Comparison of ENCODE assay signal across 6 cellular contexts in genomic region chr14:19311023-19311422, GRCh38.
DNase-seq lines count a peak whose midpoint lies in the region; ATAC-seq and TF ChIP-seq lines count a peak whose summit lies in the region.
"Not testable (repeated sequence)": the region's sequence is repeated elsewhere in the genome, so short reads cannot be mapped to it uniquely, and the experiment has no call there.

No MANE protein-coding gene starts in this region.

- H3K4me1 ChIP-seq in DOHH2 (ENCODE audit: control insufficient read depth, low read length); PC-3 (ENCODE audit: insufficient read depth, low read length); right lobe of liver: not testable (repeated sequence)

- not testable (repeated sequence) for H3K79me2 ChIP-seq in DOHH2 (ENCODE audit: control insufficient read depth, low read length); PC-3 (ENCODE audit: low read length)

- not testable (repeated sequence) for H3K4me2 ChIP-seq in DOHH2 (ENCODE audit: low read length); PC-3 (ENCODE audit: low read length)

- not testable (repeated sequence) for H3K27me3 ChIP-seq in DOHH2 (ENCODE audit: control insufficient read depth, low read length); PC-3 (ENCODE audit: low read length); right lobe of liver

- H3K9ac ChIP-seq in PC-3 (ENCODE audit: low read length), result not testable (repeated sequence)

- not testable (repeated sequence) for H4K20me1 ChIP-seq in DOHH2 (ENCODE audit: control insufficient read depth, insufficient read depth, low read depth, low read length); PC-3 (ENCODE audit: low read length)

- not testable (repeated sequence) for H3K36me3 ChIP-seq in DOHH2 (ENCODE audit: control insufficient read depth, low read length); PC-3 (ENCODE audit: low read depth, low read length); right lobe of liver

- WGBS in right lobe of liver (ENCODE audit: insufficient coverage, low coverage, low lambda C conversion rate, missing lambda C conversion rate), result 0% methylated on average over 1 of the region's 1 CpG

- not testable (repeated sequence) for H3F3A ChIP-seq in DOHH2 (ENCODE audit: control insufficient read depth, insufficient read depth); PC-3 (ENCODE audit: low read length, unreplicated experiment)

- not testable (repeated sequence) for BruUV-seq in PC-3 (replicated peaks; lab: Mats Ljungman, UMichigan)

- not testable (repeated sequence) for DNase-seq in LNCaP clone FGC (ENCODE audit: low read depth); PC-3; left lobe of liver (ENCODE audit: low spot score); right lobe of liver

- CTCF ChIA-PET in PC-3 (lab: Charles Lee), result not testable (repeated sequence)

- POLR2A ChIA-PET in PC-3 (lab: Charles Lee; ENCODE audit: unreplicated experiment), result not testable (repeated sequence)

- not testable (repeated sequence) for H2AFZ ChIP-seq in PC-3 (ENCODE audit: low read length)

- H3K4me3 ChIP-seq in DOHH2 (ENCODE audit: low read length); LNCaP clone FGC (ENCODE audit: low read depth, low read length); PC-3 (ENCODE audit: low read length); right lobe of liver: not testable (repeated sequence)

- peak; percentile 10 for TF ChIP-seq CTCF in DOHH2 (IDR thresholded peaks at IDR 0.05; ENCODE audit: low read depth, low read length, poor library complexity, severe bottlenecking)
- TF ChIP-seq CTCF in LNCaP clone FGC (IDR thresholded peaks at IDR 0.05; ENCODE audit: control insufficient read depth, extremely low read depth, insufficient read depth), result peak; percentile 14; the same call in 1 of the 2 replicates
- not testable (repeated sequence) for TF ChIP-seq CTCF in PC-3 (conservative IDR thresholded peaks at IDR 0.05; ENCODE audit: low read depth, low read length)
- TF ChIP-seq CTCF in right lobe of liver (IDR thresholded peaks at IDR 0.05), result peak in 1 of 4 donors; percentile 10

- not testable (repeated sequence) for H3K9me3 ChIP-seq in DOHH2 (ENCODE audit: control insufficient read depth, insufficient read depth, low read length); PC-3 (ENCODE audit: low read length); right lobe of liver

- ATAC-seq in PC-3 (peak; percentile 46; the same call in 1 of the 2 replicates), SK-N-SH treated with all-trans-retinoic acid at 6 μM for 48 hours (peak; percentile 87), left lobe of liver (peak; percentile 80), right lobe of liver (peak in 3 of 4 donors; percentile 58 to 67 (median 62))

- H3K27ac ChIP-seq in DOHH2 (ENCODE audit: low read depth, low read length); PC-3 (ENCODE audit: low read length); right lobe of liver: not testable (repeated sequence)

- H3K9me2 ChIP-seq in DOHH2 (replicated peaks; ENCODE audit: control insufficient read depth, low read length); PC-3 (replicated peaks; ENCODE audit: low read length): not testable (repeated sequence)

- intact Hi-C loops in PC-3 (cut with micrococcal nuclease); right lobe of liver (cut with DNase I): not testable (repeated sequence)

- TF ChIP-seq POLR2A in right lobe of liver (IDR thresholded peaks at IDR 0.05), result not testable (repeated sequence)
